Comparison of ENCODE assay signal across 1 cellular context in the genomic region with DNA sequence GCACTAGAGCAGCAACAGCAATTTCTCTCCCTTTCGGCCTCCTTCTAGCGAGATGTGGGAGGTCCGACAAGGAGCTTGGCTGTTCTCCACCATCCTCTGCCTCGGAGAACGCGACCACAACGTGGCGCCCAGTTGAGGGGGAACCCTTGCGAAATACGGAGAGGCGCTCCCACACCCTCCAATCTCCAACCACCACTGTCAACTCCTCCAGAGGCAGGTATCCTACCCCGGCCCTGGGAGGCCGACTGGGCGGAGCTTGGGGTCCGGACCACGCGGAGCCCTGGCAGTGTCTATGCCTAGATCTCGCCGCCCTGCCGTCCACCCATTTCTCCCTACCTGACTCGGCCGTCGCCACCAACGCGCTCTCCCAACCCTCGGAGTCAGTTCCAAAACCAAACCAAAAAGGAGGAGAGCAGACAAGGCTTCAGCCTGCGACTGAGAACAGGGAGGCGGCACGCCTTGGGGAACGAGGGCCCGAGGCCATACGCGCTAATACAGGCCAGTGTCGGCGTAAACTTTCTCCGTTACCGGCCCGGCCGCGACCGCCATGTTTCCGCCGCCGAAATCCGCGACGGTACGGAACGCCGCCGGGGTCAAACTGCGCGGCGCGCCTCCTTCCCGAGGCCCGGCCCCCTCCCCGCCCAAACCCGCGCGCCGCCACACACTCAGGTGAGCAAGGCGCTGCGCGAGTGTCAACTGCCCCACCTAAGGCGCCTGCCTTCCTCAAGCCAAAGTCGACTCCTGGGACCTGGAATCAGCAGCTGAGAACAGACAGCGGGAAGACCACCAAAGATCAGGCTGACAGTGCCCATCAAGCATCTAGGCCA.
TF ChIP-seq lines count a peak whose summit lies in the region.

A gene with protein sequence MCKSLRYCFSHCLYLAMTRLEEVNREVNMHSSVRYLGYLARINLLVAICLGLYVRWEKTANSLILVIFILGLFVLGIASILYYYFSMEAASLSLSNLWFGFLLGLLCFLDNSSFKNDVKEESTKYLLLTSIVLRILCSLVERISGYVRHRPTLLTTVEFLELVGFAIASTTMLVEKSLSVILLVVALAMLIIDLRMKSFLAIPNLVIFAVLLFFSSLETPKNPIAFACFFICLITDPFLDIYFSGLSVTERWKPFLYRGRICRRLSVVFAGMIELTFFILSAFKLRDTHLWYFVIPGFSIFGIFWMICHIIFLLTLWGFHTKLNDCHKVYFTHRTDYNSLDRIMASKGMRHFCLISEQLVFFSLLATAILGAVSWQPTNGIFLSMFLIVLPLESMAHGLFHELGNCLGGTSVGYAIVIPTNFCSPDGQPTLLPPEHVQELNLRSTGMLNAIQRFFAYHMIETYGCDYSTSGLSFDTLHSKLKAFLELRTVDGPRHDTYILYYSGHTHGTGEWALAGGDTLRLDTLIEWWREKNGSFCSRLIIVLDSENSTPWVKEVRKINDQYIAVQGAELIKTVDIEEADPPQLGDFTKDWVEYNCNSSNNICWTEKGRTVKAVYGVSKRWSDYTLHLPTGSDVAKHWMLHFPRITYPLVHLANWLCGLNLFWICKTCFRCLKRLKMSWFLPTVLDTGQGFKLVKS (minus strand): TSS at position 570 of the 827 bp plus-strand sequence. CDS start 5,568 bp downstream, outside the sequence.

TF ChIP-seq in K562, 482 proteins besides CTCF, POLR2A, EP300 and RAD21 (continued from another document and continues in another):
- TF ChIP-seq, protein P1, sequence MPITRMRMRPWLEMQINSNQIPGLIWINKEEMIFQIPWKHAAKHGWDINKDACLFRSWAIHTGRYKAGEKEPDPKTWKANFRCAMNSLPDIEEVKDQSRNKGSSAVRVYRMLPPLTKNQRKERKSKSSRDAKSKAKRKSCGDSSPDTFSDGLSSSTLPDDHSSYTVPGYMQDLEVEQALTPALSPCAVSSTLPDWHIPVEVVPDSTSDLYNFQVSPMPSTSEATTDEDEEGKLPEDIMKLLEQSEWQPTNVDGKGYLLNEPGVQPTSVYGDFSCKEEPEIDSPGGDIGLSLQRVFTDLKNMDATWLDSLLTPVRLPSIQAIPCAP (CRISPR knock-in tag; IDR thresholded peaks at IDR 0.05; ENCODE audit: borderline replicate concordance), result peak; percentile 55; the same call in 1 of the 2 replicates
- TF ChIP-seq CREBBP (IDR thresholded peaks at IDR 0.05; ENCODE audit: low read depth, low read length) (no peak), RAD51 (IDR thresholded peaks at IDR 0.05; ENCODE audit: borderline replicate concordance, low read depth) (no peak), NEUROD1 (IDR thresholded peaks at IDR 0.05; ENCODE audit: borderline replicate concordance, low read depth, low read length, partially characterized antibody) (peak; percentile 66), TGIF2 (CRISPR knock-in tag; IDR thresholded peaks at IDR 0.05) (peak; percentile 90), SREBF2 (CRISPR knock-in tag; IDR thresholded peaks at IDR 0.05) (peak; percentile 93; the same call in 1 of the 2 replicates), TAF1 (IDR thresholded peaks at IDR 0.05; ENCODE audit: control insufficient read depth, extremely low read depth, insufficient read depth, low read length, severe bottlenecking) (peak; percentile 85), PTBP1 (IDR thresholded peaks at IDR 0.05; ENCODE audit: low read depth, low read length) (0 out of 2 replicates have a peak, but pooled peaks have one; percentile 58), NR1H2 (CRISPR knock-in tag; IDR thresholded peaks at IDR 0.05) (peak; percentile 89), SRSF7 (optimal IDR thresholded peaks at IDR 0.05; ENCODE audit: low read depth, low read length) (no peak), CC2D1A (IDR thresholded peaks at IDR 0.05) (peak; percentile 92), TEAD4 (IDR thresholded peaks at IDR 0.05; ENCODE audit: low read length) (peak; percentile 9; the same call in 1 of the 2 replicates), TEAD4 (CRISPR knock-in tag; IDR thresholded peaks at IDR 0.05; ENCODE audit: borderline replicate concordance) (peak; percentile 80; the same call in 1 of the 2 replicates), NR2C1 (IDR thresholded peaks at IDR 0.05) (peak; percentile 63; the same call in 1 of the 2 replicates), NR2C1 (tag; IDR thresholded peaks at IDR 0.05) (peak; percentile 74), SMAD4 (CRISPR knock-in tag; conservative IDR thresholded peaks at IDR 0.05) (peak; percentile 91), PML (IDR thresholded peaks at IDR 0.05; ENCODE audit: low read length) (peak; percentile 42), LCOR (CRISPR knock-in tag; IDR thresholded peaks at IDR 0.05) (peak; percentile 99), MECOM (CRISPR knock-in tag; IDR thresholded peaks at IDR 0.05) (0 out of 2 replicates have a peak, but pooled peaks have one; percentile 15), ZNF140 (CRISPR knock-in tag; IDR thresholded peaks at IDR 0.05) (no peak), ERF (CRISPR knock-in tag; IDR thresholded peaks at IDR 0.05) (peak; percentile 49; the same call in 1 of the 2 replicates), KLF1 (tag; IDR thresholded peaks at IDR 0.05) (peak; percentile 89), DNMT1 (IDR thresholded peaks at IDR 0.05) (no peak), KDM2B (CRISPR knock-in tag; IDR thresholded peaks at IDR 0.05) (0 out of 2 replicates have a peak, but pooled peaks have one; percentile 5), ZNF431 (CRISPR knock-in tag; IDR thresholded peaks at IDR 0.05) (peak; percentile 73)
- TF ChIP-seq, protein P2, sequence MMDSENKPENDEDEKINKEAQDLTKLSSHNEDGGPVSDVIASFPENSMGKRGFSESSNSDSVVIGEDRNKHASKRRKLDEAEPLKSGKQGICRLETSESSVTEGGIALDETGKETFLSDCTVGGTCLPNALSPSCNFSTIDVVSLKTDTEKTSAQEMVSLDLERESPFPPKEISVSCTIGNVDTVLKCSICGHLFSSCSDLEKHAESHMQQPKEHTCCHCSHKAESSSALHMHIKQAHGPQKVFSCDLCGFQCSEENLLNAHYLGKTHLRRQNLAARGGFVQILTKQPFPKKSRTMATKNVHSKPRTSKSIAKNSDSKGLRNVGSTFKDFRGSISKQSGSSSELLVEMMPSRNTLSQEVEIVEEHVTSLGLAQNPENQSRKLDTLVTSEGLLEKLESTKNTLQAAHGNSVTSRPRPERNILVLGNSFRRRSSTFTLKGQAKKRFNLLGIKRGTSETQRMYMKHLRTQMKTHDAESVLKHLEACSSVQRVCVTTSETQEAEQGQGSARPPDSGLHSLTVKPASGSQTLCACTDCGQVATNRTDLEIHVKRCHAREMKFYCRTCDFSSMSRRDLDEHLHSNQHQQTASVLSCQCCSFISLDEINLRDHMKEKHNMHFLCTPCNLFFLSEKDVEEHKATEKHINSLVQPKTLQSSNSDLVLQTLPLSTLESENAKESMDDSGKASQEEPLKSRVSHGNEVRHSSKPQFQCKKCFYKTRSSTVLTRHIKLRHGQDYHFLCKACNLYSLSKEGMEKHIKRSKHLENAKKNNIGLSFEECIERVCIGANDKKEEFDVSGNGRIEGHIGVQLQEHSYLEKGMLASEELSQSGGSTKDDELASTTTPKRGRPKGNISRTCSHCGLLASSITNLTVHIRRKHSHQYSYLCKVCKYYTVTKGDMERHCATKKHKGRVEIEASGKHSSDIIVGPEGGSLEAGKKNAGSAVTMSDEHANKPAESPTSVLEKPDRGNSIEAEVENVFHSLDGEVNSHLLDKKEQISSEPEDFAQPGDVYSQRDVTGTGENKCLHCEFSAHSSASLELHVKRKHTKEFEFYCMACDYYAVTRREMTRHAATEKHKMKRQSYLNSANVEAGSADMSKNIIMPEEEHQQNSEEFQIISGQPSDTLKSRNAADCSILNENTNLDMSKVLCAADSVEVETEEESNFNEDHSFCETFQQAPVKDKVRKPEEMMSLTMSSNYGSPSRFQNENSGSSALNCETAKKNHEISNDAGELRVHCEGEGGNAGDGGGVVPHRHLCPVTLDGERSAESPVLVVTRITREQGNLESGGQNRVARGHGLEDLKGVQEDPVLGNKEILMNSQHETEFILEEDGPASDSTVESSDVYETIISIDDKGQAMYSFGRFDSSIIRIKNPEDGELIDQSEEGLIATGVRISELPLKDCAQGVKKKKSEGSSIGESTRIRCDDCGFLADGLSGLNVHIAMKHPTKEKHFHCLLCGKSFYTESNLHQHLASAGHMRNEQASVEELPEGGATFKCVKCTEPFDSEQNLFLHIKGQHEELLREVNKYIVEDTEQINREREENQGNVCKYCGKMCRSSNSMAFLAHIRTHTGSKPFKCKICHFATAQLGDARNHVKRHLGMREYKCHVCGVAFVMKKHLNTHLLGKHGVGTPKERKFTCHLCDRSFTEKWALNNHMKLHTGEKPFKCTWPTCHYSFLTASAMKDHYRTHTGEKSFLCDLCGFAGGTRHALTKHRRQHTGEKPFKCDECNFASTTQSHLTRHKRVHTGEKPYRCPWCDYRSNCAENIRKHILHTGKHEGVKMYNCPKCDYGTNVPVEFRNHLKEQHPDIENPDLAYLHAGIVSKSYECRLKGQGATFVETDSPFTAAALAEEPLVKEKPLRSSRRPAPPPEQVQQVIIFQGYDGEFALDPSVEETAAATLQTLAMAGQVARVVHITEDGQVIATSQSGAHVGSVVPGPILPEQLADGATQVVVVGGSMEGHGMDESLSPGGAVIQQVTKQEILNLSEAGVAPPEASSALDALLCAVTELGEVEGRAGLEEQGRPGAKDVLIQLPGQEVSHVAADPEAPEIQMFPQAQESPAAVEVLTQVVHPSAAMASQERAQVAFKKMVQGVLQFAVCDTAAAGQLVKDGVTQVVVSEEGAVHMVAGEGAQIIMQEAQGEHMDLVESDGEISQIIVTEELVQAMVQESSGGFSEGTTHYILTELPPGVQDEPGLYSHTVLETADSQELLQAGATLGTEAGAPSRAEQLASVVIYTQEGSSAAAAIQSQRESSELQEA (IDR thresholded peaks at IDR 0.05; ENCODE audit: low read depth), result peak; percentile 97
- TF ChIP-seq, protein P3, sequence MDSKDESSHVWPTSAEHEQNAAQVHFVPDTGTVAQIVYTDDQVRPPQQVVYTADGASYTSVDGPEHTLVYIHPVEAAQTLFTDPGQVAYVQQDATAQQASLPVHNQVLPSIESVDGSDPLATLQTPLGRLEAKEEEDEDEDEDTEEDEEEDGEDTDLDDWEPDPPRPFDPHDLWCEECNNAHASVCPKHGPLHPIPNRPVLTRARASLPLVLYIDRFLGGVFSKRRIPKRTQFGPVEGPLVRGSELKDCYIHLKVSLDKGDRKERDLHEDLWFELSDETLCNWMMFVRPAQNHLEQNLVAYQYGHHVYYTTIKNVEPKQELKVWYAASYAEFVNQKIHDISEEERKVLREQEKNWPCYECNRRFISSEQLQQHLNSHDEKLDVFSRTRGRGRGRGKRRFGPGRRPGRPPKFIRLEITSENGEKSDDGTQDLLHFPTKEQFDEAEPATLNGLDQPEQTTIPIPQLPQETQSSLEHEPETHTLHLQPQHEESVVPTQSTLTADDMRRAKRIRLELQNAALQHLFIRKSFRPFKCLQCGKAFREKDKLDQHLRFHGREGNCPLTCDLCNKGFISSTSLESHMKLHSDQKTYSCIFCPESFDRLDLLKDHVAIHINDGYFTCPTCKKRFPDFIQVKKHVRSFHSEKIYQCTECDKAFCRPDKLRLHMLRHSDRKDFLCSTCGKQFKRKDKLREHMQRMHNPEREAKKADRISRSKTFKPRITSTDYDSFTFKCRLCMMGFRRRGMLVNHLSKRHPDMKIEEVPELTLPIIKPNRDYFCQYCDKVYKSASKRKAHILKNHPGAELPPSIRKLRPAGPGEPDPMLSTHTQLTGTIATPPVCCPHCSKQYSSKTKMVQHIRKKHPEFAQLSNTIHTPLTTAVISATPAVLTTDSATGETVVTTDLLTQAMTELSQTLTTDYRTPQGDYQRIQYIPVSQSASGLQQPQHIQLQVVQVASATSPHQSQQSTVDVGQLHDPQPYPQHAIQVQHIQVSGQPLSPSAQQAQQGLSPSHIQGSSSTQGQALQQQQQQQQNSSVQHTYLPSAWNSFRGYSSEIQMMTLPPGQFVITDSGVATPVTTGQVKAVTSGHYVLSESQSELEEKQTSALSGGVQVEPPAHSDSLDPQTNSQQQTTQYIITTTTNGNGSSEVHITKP (IDR thresholded peaks at IDR 0.05; ENCODE audit: partially characterized antibody), result peak; percentile 53
- TF ChIP-seq, protein P4, sequence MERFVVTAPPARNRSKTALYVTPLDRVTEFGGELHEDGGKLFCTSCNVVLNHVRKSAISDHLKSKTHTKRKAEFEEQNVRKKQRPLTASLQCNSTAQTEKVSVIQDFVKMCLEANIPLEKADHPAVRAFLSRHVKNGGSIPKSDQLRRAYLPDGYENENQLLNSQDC (CRISPR knock-in tag; IDR thresholded peaks at IDR 0.05), result peak; percentile 92; the same call in 1 of the 2 replicates
- TF ChIP-seq, protein P5, sequence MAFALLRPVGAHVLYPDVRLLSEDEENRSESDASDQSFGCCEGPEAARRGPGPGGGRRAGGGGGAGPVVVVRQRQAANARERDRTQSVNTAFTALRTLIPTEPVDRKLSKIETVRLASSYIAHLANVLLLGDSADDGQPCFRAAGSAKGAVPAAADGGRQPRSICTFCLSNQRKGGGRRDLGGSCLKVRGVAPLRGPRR (CRISPR knock-in tag; IDR thresholded peaks at IDR 0.05), result no peak
- TF ChIP-seq, protein P6, sequence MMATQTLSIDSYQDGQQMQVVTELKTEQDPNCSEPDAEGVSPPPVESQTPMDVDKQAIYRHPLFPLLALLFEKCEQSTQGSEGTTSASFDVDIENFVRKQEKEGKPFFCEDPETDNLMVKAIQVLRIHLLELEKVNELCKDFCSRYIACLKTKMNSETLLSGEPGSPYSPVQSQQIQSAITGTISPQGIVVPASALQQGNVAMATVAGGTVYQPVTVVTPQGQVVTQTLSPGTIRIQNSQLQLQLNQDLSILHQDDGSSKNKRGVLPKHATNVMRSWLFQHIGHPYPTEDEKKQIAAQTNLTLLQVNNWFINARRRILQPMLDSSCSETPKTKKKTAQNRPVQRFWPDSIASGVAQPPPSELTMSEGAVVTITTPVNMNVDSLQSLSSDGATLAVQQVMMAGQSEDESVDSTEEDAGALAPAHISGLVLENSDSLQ (IDR thresholded peaks at IDR 0.05), result peak; percentile 4; the same call in 1 of the 2 replicates
- TF ChIP-seq, protein P7, sequence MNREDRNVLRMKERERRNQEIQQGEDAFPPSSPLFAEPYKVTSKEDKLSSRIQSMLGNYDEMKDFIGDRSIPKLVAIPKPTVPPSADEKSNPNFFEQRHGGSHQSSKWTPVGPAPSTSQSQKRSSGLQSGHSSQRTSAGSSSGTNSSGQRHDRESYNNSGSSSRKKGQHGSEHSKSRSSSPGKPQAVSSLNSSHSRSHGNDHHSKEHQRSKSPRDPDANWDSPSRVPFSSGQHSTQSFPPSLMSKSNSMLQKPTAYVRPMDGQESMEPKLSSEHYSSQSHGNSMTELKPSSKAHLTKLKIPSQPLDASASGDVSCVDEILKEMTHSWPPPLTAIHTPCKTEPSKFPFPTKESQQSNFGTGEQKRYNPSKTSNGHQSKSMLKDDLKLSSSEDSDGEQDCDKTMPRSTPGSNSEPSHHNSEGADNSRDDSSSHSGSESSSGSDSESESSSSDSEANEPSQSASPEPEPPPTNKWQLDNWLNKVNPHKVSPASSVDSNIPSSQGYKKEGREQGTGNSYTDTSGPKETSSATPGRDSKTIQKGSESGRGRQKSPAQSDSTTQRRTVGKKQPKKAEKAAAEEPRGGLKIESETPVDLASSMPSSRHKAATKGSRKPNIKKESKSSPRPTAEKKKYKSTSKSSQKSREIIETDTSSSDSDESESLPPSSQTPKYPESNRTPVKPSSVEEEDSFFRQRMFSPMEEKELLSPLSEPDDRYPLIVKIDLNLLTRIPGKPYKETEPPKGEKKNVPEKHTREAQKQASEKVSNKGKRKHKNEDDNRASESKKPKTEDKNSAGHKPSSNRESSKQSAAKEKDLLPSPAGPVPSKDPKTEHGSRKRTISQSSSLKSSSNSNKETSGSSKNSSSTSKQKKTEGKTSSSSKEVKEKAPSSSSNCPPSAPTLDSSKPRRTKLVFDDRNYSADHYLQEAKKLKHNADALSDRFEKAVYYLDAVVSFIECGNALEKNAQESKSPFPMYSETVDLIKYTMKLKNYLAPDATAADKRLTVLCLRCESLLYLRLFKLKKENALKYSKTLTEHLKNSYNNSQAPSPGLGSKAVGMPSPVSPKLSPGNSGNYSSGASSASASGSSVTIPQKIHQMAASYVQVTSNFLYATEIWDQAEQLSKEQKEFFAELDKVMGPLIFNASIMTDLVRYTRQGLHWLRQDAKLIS (CRISPR knock-in tag; IDR thresholded peaks at IDR 0.05), result peak; percentile 95
